Comparison of ENCODE assay signal across 7 cellular contexts in genomic region chr18:75316826-75317225, GRCh38.
"Had no signal": no experiment of that assay in that cellular context is flagged by ENCODE, and none has a peak within 500 bp of the region (broad histone marks: within the 10 kb centered on the region; RNA-seq: fewer than 3 reads in every experiment).

No MANE protein-coding gene starts in this region.

- H3K4me3 ChIP-seq: GM23338 had no signal

- DNase-seq: H9, HCEC 1CT, IMR-90 had no signal

- FAIRE-seq: H1, H54, HTR-8/SVneo had no signal

- ATAC-seq: GM23338 had no signal
